8 cellular contexts compared by ENCODE assay signal in the genomic region with DNA sequence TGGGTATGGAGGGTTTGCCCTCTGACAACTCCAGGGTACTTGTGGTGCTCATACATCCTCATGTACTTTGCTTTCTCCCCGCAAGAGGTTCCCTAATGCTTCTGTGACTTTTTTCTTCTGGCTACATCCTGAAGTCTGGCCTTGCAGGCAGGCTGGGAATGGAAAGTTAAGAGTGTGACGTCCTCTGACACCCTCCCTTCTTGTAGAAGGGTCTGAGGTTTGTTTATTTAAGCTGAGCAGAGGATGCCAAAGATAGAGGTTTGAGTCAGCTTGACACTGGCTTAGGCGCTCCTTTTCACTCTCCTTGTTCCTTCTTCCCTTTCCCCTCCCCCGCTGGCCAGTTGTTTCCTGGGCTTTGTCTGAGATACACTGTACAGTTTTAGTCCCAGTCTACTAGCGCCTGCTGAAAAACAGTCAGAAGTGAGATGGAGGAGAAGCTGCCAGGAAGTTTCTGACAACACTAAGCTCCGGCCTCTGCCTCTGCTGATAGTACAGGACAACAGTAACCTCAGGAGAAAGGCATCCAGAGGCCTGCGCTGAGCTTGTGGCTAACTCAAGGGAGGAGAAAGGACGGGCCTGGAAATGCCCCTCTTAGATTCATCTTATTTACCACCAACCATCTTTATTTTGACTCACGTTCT. TPM values are rescaled to one million over a fixed set of nuclear protein-coding genes. Genes with fewer than 3 reads are reported as not detected.
A peak's percentile ranks its signal among the peaks of the same experiment; 100 is the strongest.
DNase-seq lines count a peak whose midpoint lies in the region; ATAC-seq and TF ChIP-seq lines count a peak whose summit lies in the region.

Gene MACF1 (plus strand): TSS at position 255 of the 641 bp plus-strand sequence. CDS start 328 bp downstream, at position 583.

- DNase-seq in A172 (ENCODE audit: low spot score) (peak; percentile 88), SIG-M5 (lab: John Stamatoyannopoulos, UW) (peak; percentile 25), astrocyte of the spinal cord (ENCODE audit: low read depth, low spot score) (peak; percentile 98), right cardiac atrium (peak; percentile 76 to 85 (median 81)), prostate gland (ENCODE audit: low spot score) (peak; percentile 24), NCI-H1417 treated with DMSO at 0.1 percent for 48 hours (lab: John Stamatoyannopoulos, UW) (no peak)
- no peak for DNase-seq in effector CD4-positive, alpha-beta T cell

- peak; percentile 63 for TF ChIP-seq CTCF in astrocyte of the spinal cord (IDR thresholded peaks at IDR 0.05; ENCODE audit: low read depth, low read length)
- TF ChIP-seq CTCF in prostate gland (IDR thresholded peaks at IDR 0.05): peak in 1 of 4 experiments; percentile 16

- H3K36me3 ChIP-seq in prostate gland: no peaks in the 10 kb centered on the region

- 3% methylated on average over 9 of the region's 9 CpGs for WGBS in right cardiac atrium
- WGBS in prostate gland: 20% methylated on average over 9 of the region's 9 CpGs

- H3K4me3 ChIP-seq in astrocyte of the spinal cord (ENCODE audit: low read depth, low read length) (peak within 1 kb of the TSS; percentile 48), right cardiac atrium (ENCODE audit: low read length) (peak within 1 kb of the TSS; percentile 80), prostate gland (peak within 1 kb of the TSS; percentile 7 to 21)

- H3K4me1 ChIP-seq in right cardiac atrium (ENCODE audit: control insufficient read depth, insufficient read depth, low read length) (peaks cover 6% of the 10 kb centered on the region), prostate gland (replicated peaks) (no peaks in the 10 kb centered on the region)

- peak; percentile 45 for ATAC-seq in GM21529 (IDR thresholded peaks at IDR 0.05; ENCODE audit: unreplicated experiment)
- ATAC-seq in right cardiac atrium: peak; percentile 93 to 95

- TF ChIP-seq POLR2A in prostate gland (IDR thresholded peaks at IDR 0.05): no peak

- H3K27me3 ChIP-seq in right cardiac atrium (ENCODE audit: control insufficient read depth, insufficient read depth) (no peaks in the 10 kb centered on the region), prostate gland (replicated peaks; ENCODE audit: insufficient read depth) (no peaks in the 10 kb centered on the region)

- H3K27ac ChIP-seq in right cardiac atrium (ENCODE audit: low read length) (peak within 1 kb of the TSS; percentile 98), prostate gland (peak within 1 kb of the TSS; percentile 76 to 77)

- in situ Hi-C loops in astrocyte of the spinal cord (cut with HindIII; ENCODE audit: low sequenced_read_pairs): no loop called here

- H3K9me3 ChIP-seq in right cardiac atrium (ENCODE audit: control insufficient read depth, low read length): no peaks in the 10 kb centered on the region
- no peaks in the 10 kb centered on the region for H3K9me3 ChIP-seq in prostate gland

- intact Hi-C loops in right cardiac atrium (cut with DNase I) (loop anchor here in 2 of 4 donors (5.0 kb wide), 2 partner anchors 48 to 53 kb away; no protein-coding TSS in a partner anchor), prostate gland (cut with DNase I) (loop anchor here (10.0 kb wide), 1 partner anchor 120 kb away; no protein-coding TSS in a partner anchor)

RNA-seq across cellular contexts. Expression of gene MACF1, which starts in this region (rescaled TPM):
- 196 and 256 TPM in 2 replicates for total RNA-seq in A172 (2014; rRNA removed; shearing (Covaris generic))
- total RNA-seq in right cardiac atrium (100 to 1,000 TPM; 294 to 359 (median 326) TPM), prostate gland (100 to 1,000 TPM; 154 to 355 TPM)
- 145 TPM for polyA plus RNA-seq in right cardiac atrium

Comparison
In these comparisons a context has a peak if more than half of its experiments do, and no peak if none do; other contexts are left out.
1. DNase-seq: peak in A172 (single experiment), SIG-M5 (single experiment), astrocyte of the spinal cord (single experiment), right cardiac atrium (3 of 3) and prostate gland (single experiment); none in effector CD4-positive, alpha-beta T cell (single experiment) and NCI-H1417 treated with DMSO at 0.1 percent for 48 hours (single experiment).
2. H3K4me3 ChIP-seq: peak in every context shown above with its lines; median percentile 80 in right cardiac atrium; 48 in astrocyte of the spinal cord; 14 in prostate gland.